ENCODE assay signal across 8 cellular contexts in genomic region chr17:44878627-44879221, GRCh38. TPM values are rescaled to one million over a fixed set of nuclear protein-coding genes. Genes with fewer than 3 reads are reported as not detected.
A peak's percentile ranks its signal among the peaks of the same experiment; 100 is the strongest.
DNase-seq lines count a peak whose midpoint lies in the region; ATAC-seq and TF ChIP-seq lines count a peak whose summit lies in the region.

No MANE protein-coding gene starts in this region.

- no peak overlapping the region for H2AFZ ChIP-seq in OCI-LY3 (ENCODE audit: low read depth, low read length)

- H3K9me3 Mint-ChIP-seq in CD4-positive, CD25-positive, alpha-beta regulatory T cell = no peaks in the 10 kb centered on the region
- no peaks in the 10 kb centered on the region for H3K9me3 Mint-ChIP-seq in chondrocyte (ENCODE audit: low read depth)

- no peaks in the 10 kb centered on the region for H4K20me1 ChIP-seq in OCI-LY3 (ENCODE audit: insufficient read depth, low read length)

- no peak overlapping the region for H3K27ac Mint-ChIP-seq in CD4-positive, CD25-positive, alpha-beta regulatory T cell
- no peak overlapping the region for H3K27ac Mint-ChIP-seq in chondrocyte (ENCODE audit: unreplicated experiment)

- no peaks in the 10 kb centered on the region for H3K27me3 Mint-ChIP-seq in CD4-positive, CD25-positive, alpha-beta regulatory T cell
- no peaks in the 10 kb centered on the region for H3K27me3 Mint-ChIP-seq in chondrocyte (ENCODE audit: low read depth)

- no peaks in the 10 kb centered on the region for H3K9me3 ChIP-seq in CD4-positive, CD25-positive, alpha-beta regulatory T cell (ENCODE audit: control insufficient read depth in 2 of 2, low read length in 2 of 2)
- no peaks in the 10 kb centered on the region for H3K9me3 ChIP-seq in OCI-LY3 (ENCODE audit: insufficient read depth, low read length)

- peaks cover 81% of the 10 kb centered on the region for H3K36me3 ChIP-seq in CD4-positive, CD25-positive, alpha-beta regulatory T cell (ENCODE audit: control insufficient read depth, insufficient read depth, low read length)
- H3K36me3 ChIP-seq in OCI-LY3 (replicated peaks; ENCODE audit: low read depth, low read length) = peaks cover 53% of the 10 kb centered on the region

- no peak overlapping the region for H3K4me3 Mint-ChIP-seq in CD4-positive, CD25-positive, alpha-beta regulatory T cell
- H3K4me3 Mint-ChIP-seq in chondrocyte (ENCODE audit: unreplicated experiment) = no peak overlapping the region

- H3K4me1 Mint-ChIP-seq in CD4-positive, CD25-positive, alpha-beta regulatory T cell = peaks cover 0 to 5% (median 1%) of the 10 kb centered on the region in 4 donors
- H3K4me1 Mint-ChIP-seq in chondrocyte (ENCODE audit: low read depth) = no peaks in the 10 kb centered on the region

- H3K4me2 ChIP-seq in OCI-LY3 (ENCODE audit: low read length) = no peak overlapping the region

- H3K79me2 ChIP-seq in OCI-LY3 (ENCODE audit: low read length) = no peaks in the 10 kb centered on the region

- no peak overlapping the region for H3K4me3 ChIP-seq in CD4-positive, CD25-positive, alpha-beta regulatory T cell (ENCODE audit: low read depth, low read length)
- H3K4me3 ChIP-seq in GM12875 (ENCODE audit: low read depth, low read length) (no peak overlapping the region), OCI-LY3 (ENCODE audit: low read length) (no peak overlapping the region)

- ATAC-seq in CD4-positive, CD25-positive, alpha-beta regulatory T cell (ENCODE audit: low read depth in 2 of 2) = no peak
- ATAC-seq in HG03108 (IDR thresholded peaks at IDR 0.05; ENCODE audit: unreplicated experiment) (no peak), HG03280 (IDR thresholded peaks at IDR 0.05; ENCODE audit: unreplicated experiment) (no peak)

- DNase-seq in CD4-positive, CD25-positive, alpha-beta regulatory T cell = peak in 2 of 3 donors; percentile 26 to 40
- DNase-seq in chondrocyte (ENCODE audit: low spot score) (no peak), myocyte (ENCODE audit: low read depth) (peak; percentile 40), NCI-H1930 (lab: John Stamatoyannopoulos, UW) (no peak)

- no peaks in the 10 kb centered on the region for H3K4me1 ChIP-seq in CD4-positive, CD25-positive, alpha-beta regulatory T cell (ENCODE audit: control insufficient read depth, insufficient read depth, low read length, poor library complexity, severe bottlenecking)
- H3K4me1 ChIP-seq in OCI-LY3 (ENCODE audit: low read length) = no peaks in the 10 kb centered on the region

- H3K27ac ChIP-seq in CD4-positive, CD25-positive, alpha-beta regulatory T cell (ENCODE audit: insufficient read depth, low read length, poor library complexity, severe bottlenecking) = no peak overlapping the region
- no peak overlapping the region for H3K27ac ChIP-seq in OCI-LY3 (ENCODE audit: low read length)

- no peaks in the 10 kb centered on the region for H3K27me3 ChIP-seq in CD4-positive, CD25-positive, alpha-beta regulatory T cell (ENCODE audit: control insufficient read depth, insufficient read depth, low read length)
- H3K27me3 ChIP-seq in OCI-LY3 (ENCODE audit: low read depth, low read length) = no peaks in the 10 kb centered on the region

- H3K36me3 Mint-ChIP-seq in CD4-positive, CD25-positive, alpha-beta regulatory T cell = peaks cover 52% of the 10 kb centered on the region
- peaks cover 26% of the 10 kb centered on the region for H3K36me3 Mint-ChIP-seq in chondrocyte (ENCODE audit: low read depth)

- no peak overlapping the region for H3K9ac ChIP-seq in OCI-LY3 (ENCODE audit: low read length)

- peak; percentile 24; the same call in 1 of the 2 replicates for TF ChIP-seq CTCF in GM12875 (IDR thresholded peaks at IDR 0.05; ENCODE audit: borderline replicate concordance, insufficient read depth, low read depth, low read length)
- peak; percentile 70 for TF ChIP-seq CTCF in OCI-LY3 (IDR thresholded peaks at IDR 0.05; ENCODE audit: low read depth, low read length)
- peak; percentile 86 for TF ChIP-seq CTCF in chondrocyte (IDR thresholded peaks at IDR 0.05)

RNA-seq across cellular contexts. Expression of gene EFTUD2, which starts 20.5 kb away (rescaled TPM):
- total RNA-seq in CD4-positive, CD25-positive, alpha-beta regulatory T cell = 111 TPM
- polyA plus RNA-seq in CD4-positive, CD25-positive, alpha-beta regulatory T cell = 10 to 100 TPM; 58.8 to 86.7 (median 73.5) TPM
- total RNA-seq in chondrocyte (71.9 to 99.2 TPM (median 75.9 TPM) in 3 replicates), myocyte (111 and 114 TPM in 2 replicates)
- 98.9 TPM for polyA plus RNA-seq in myocyte (2012)

RNA-seq across cellular contexts. Expression of gene HIGD1B, which starts 31.0 kb away (rescaled TPM):
- not detected for total RNA-seq in CD4-positive, CD25-positive, alpha-beta regulatory T cell
- polyA plus RNA-seq in CD4-positive, CD25-positive, alpha-beta regulatory T cell = not detected
- total RNA-seq in chondrocyte (0.82 to 0.97 TPM in 2 of 3 replicates, not detected in the other), myocyte (not detected in 2 replicates)
- not detected for polyA plus RNA-seq in myocyte (2012)

RNA-seq across cellular contexts. Expression of gene GFAP, which starts 36.6 kb away (rescaled TPM):
- total RNA-seq in CD4-positive, CD25-positive, alpha-beta regulatory T cell = not detected
- polyA plus RNA-seq in CD4-positive, CD25-positive, alpha-beta regulatory T cell = not detected
- total RNA-seq in chondrocyte = 0.55 to 1.0 TPM in 2 of 3 replicates, not detected in the other
- total RNA-seq in myocyte = 0.68 and 2.3 TPM in 2 replicates
- polyA plus RNA-seq in myocyte (2012) = 0.20 TPM

RNA-seq across cellular contexts. Expression of gene GJC1, which starts 48.6 kb away (rescaled TPM):
- not detected for total RNA-seq in CD4-positive, CD25-positive, alpha-beta regulatory T cell
- polyA plus RNA-seq in CD4-positive, CD25-positive, alpha-beta regulatory T cell = not detected
- total RNA-seq in chondrocyte = 26.8 to 50.5 TPM (median 46.4 TPM) in 3 replicates
- 8.2 and 8.5 TPM in 2 replicates for total RNA-seq in myocyte
- 5.3 TPM for polyA plus RNA-seq in myocyte (2012)

Comparison
In these comparisons a context has a peak if more than half of its experiments do, and no peak if none do; other contexts are left out.
1. DNase-seq: peak in CD4-positive, CD25-positive, alpha-beta regulatory T cell (2 of 3) and myocyte (single experiment); none in chondrocyte (single experiment) and NCI-H1930 (0 of 2).
2. CTCF ChIP-seq: peak in every context shown above with its lines; median percentile 86 in chondrocyte; 70 in OCI-LY3; 24 in GM12875.